ENCODE assay signal across 22 cellular contexts in genomic region chr14:105303949-105304348, GRCh38.
"Had no signal": no experiment of that assay in that cellular context is flagged by ENCODE, and none has a peak within 500 bp of the region (broad histone marks: within the 10 kb centered on the region; RNA-seq: fewer than 3 reads in every experiment).

No MANE protein-coding gene starts in this region.

- H3K4me3 ChIP-seq: gastrocnemius medialis, left lung, pancreas, sigmoid colon, spleen, testis, upper lobe of right lung had no signal

- H3K27ac ChIP-seq: gastrocnemius medialis, left lung, pancreas, sigmoid colon, spleen, testis, upper lobe of right lung had no signal

- H3K9me3 Mint-ChIP-seq: activated T-helper 1 cell treated with anti-CD3 and anti-CD28 coated beads, Interleukin-12 subunit alpha, Interleukin-12 subunit beta, Interleukin-2, Interleukin-4 antibody, amounts not matched to agents 30 ng/mL and 10 ng/mL and 1 ng/mL, durations not matched to agents 14 hours and 24 hours and 36 hours; stimulated activated memory B cell treated with anti-CD40 and anti-IgM and Interleukin-4, amounts not matched to agents 10 μg/mL and 1 μg/mL and 100 μg/mL, for 72 hours had no signal

- H3K9me3 ChIP-seq: gastrocnemius medialis, left lung, pancreas, sigmoid colon, spleen, testis, upper lobe of right lung had no signal

- H3K36me3 ChIP-seq: gastrocnemius medialis, left lung, pancreas, sigmoid colon, spleen, upper lobe of right lung had no signal

- H3K36me3 Mint-ChIP-seq: stimulated activated memory B cell treated with anti-CD40 and anti-IgM and Interleukin-4, amounts not matched to agents 10 μg/mL and 1 μg/mL and 100 μg/mL, for 72 hours had no signal

- DNase-seq: activated CD4-positive, alpha-beta T cell treated with anti-CD3 and anti-CD28 coated beads for 1 hour; activated CD8-positive, alpha-beta memory T cell treated with anti-CD3 and anti-CD28 coated beads for 24 hours; activated CD8-positive, alpha-beta memory T cell treated with anti-CD3 and anti-CD28 coated beads, Interleukin-2, amount 50 U/mL, for 48 hours; activated gamma-delta T cell treated with Interleukin-2 at 50 U/mL for 16 hours; activated naive CD8-positive, alpha-beta T cell treated with anti-CD3 and anti-CD28 coated beads for 36 hours; amniotic stem cell; central memory CD4-positive, alpha-beta T cell; gastrocnemius medialis; head of caudate nucleus; kidney; mammary epithelial cell; midbrain; sigmoid colon; spleen; stimulated activated CD4-positive, alpha-beta T cell treated with anti-CD3 and anti-CD28 coated beads, Interleukin-4, amount 100 ng/mL, for 4 hours; T1000; testis; upper lobe of right lung had no signal

- H3K4me1 ChIP-seq: testis had no signal

- H3K27ac Mint-ChIP-seq: activated naive CD8-positive, alpha-beta T cell treated with anti-CD3 and anti-CD28 coated beads for 36 hours; activated T-helper 1 cell treated with anti-CD3 and anti-CD28 coated beads, Interleukin-12 subunit alpha, Interleukin-12 subunit beta, Interleukin-2, Interleukin-4 antibody, amounts not matched to agents 30 ng/mL and 10 ng/mL and 1 ng/mL, durations not matched to agents 14 hours and 24 hours and 36 hours; stimulated activated memory B cell treated with anti-CD40 and anti-IgM and Interleukin-4, amounts not matched to agents 10 μg/mL and 1 μg/mL and 100 μg/mL, for 72 hours had no signal

- H3K27me3 Mint-ChIP-seq: activated naive CD8-positive, alpha-beta T cell treated with anti-CD3 and anti-CD28 coated beads for 36 hours; stimulated activated memory B cell treated with anti-CD40 and anti-IgM and Interleukin-4, amounts not matched to agents 10 μg/mL and 1 μg/mL and 100 μg/mL, for 72 hours had no signal

- H3K27me3 ChIP-seq: gastrocnemius medialis, left lung, pancreas, sigmoid colon, spleen, testis, upper lobe of right lung had no signal

- H3K4me3 Mint-ChIP-seq: activated naive CD8-positive, alpha-beta T cell treated with anti-CD3 and anti-CD28 coated beads for 36 hours; activated T-helper 1 cell treated with anti-CD3 and anti-CD28 coated beads, Interleukin-12 subunit alpha, Interleukin-12 subunit beta, Interleukin-2, Interleukin-4 antibody, amounts not matched to agents 30 ng/mL and 10 ng/mL and 1 ng/mL, durations not matched to agents 14 hours and 24 hours and 36 hours; stimulated activated memory B cell treated with anti-CD40 and anti-IgM and Interleukin-4, amounts not matched to agents 10 μg/mL and 1 μg/mL and 100 μg/mL, for 72 hours had no signal
